ENCODE assay signal across 1 cellular context in genomic region chr9:134185536-134186011, GRCh38.
TF ChIP-seq lines count a peak whose summit lies in the region.

No MANE protein-coding gene starts in this region.

TF ChIP-seq in GM12878, 131 proteins besides CTCF, POLR2A, EP300 and RAD21 (continued from another document and continues in another):
- peak; percentile 26 for TF ChIP-seq SKIL (IDR thresholded peaks at IDR 0.05; ENCODE audit: low read depth, poor library complexity, severe bottlenecking)
- TF ChIP-seq STAT3 (IDR thresholded peaks at IDR 0.05; ENCODE audit: low read depth, low read length), result no peak
- TF ChIP-seq BRCA1 (IDR thresholded peaks at IDR 0.05; ENCODE audit: low read depth, low read length), result no peak
- TF ChIP-seq BCL3 (IDR thresholded peaks at IDR 0.05; ENCODE audit: borderline replicate concordance, insufficient read depth, low read depth, low read length, poor library complexity, severe bottlenecking), result no peak
- no peak for TF ChIP-seq HDGF (IDR thresholded peaks at IDR 0.05)
- TF ChIP-seq IRF4 (IDR thresholded peaks at IDR 0.05; ENCODE audit: low read depth, low read length), result no peak
- TF ChIP-seq EZH2 (IDR thresholded peaks at IDR 0.05; ENCODE audit: borderline replicate concordance, control insufficient read depth, low read depth, low read length), result no peak
- TF ChIP-seq ZNF592 (IDR thresholded peaks at IDR 0.05), result no peak
- no peak for TF ChIP-seq ZBTB11 (CRISPR knock-in tag; IDR thresholded peaks at IDR 0.05)
- no peak for TF ChIP-seq PRDM15 (CRISPR knock-in tag; IDR thresholded peaks at IDR 0.05)
- TF ChIP-seq NR2C1 (IDR thresholded peaks at IDR 0.05), result no peak
- peak; percentile 43; the same call in 1 of the 2 replicates for TF ChIP-seq GATAD2B (conservative IDR thresholded peaks at IDR 0.05; ENCODE audit: low read depth)
- peak; percentile 34; the same call in 1 of the 2 replicates for TF ChIP-seq DPF2 (IDR thresholded peaks at IDR 0.05)
- no peak for TF ChIP-seq JUND (IDR thresholded peaks at IDR 0.05; ENCODE audit: low read depth, low read length)
- no peak for TF ChIP-seq CUX1 (IDR thresholded peaks at IDR 0.05; ENCODE audit: insufficient replicate concordance, low read depth, low read length)
- peak; percentile 81 for TF ChIP-seq MLLT1 (IDR thresholded peaks at IDR 0.05)
- TF ChIP-seq ZNF687 (IDR thresholded peaks at IDR 0.05), result no peak
- TF ChIP-seq SREBF1 (IDR thresholded peaks at IDR 0.05; ENCODE audit: low read length), result no peak
- TF ChIP-seq POLR2AphosphoS2 (IDR thresholded peaks at IDR 0.05; ENCODE audit: low read depth, low read length), result no peak
- TF ChIP-seq NR2C2 (IDR thresholded peaks at IDR 0.05; ENCODE audit: borderline replicate concordance, control insufficient read depth, insufficient read length, low read depth), result no peak
